12 cellular contexts compared by ENCODE assay signal in the genomic region with DNA sequence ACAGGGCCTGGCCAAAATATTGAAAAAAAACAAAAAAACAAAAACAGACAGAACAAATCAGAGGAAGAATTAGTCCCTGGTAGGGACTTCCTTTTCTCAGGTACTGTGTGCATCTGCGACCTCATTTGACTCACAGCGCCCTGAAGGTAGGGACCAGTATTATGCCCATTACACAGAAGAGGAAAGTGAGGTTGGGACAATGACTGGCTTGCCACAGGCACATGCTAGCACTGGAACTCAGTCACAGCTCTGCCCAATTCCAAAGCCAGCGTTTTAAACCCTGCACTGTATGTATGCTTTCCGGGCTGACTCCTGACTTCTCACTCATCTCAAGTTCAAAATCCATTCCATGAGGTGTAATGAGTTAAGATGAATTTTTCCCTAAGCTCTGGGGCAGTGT. TPM values are rescaled to one million over a fixed set of nuclear protein-coding genes. Genes with fewer than 3 reads are reported as not detected.
"Had no signal": no experiment of that assay in that cellular context is flagged by ENCODE, and none has a peak within 500 bp of the region (broad histone marks: within the 10 kb centered on the region; RNA-seq: fewer than 3 reads in every experiment).

No MANE protein-coding gene starts in this region.

- H3K4me3 ChIP-seq: GM23248, GM23338, HAP-1 had no signal

- FAIRE-seq: H1, H54 had no signal

- ATAC-seq: GM23338, HCT116 had no signal

- H3K9me3 ChIP-seq: HAP-1 had no signal

- DNase-seq: GM23248, GOT3, H7, H9, HCEC 1CT, HFFc6 had no signal

- H2AFZ ChIP-seq: GM23248, GM23338 had no signal

- H3K36me3 ChIP-seq: HAP-1 had no signal

- H3K27ac ChIP-seq: GM23248 had no signal

- H3K4me1 ChIP-seq: HAP-1 had no signal

- H3K4me2 ChIP-seq: GM23338 had no signal

- H3K9ac ChIP-seq: GM23248 had no signal

RNA-seq across cellular contexts. Expression of a gene that starts 3.3 kb away (rescaled TPM):
- total RNA-seq: H4, H7, HFFc6 had no signal

RNA-seq across cellular contexts. Expression of a gene that starts 30.3 kb away (rescaled TPM):
- total RNA-seq: GM23248, GM23338, H1, H4, H7, H9, HFFc6 had no signal
- polyA plus RNA-seq: GM23248, GM23338, H1 had no signal

RNA-seq across cellular contexts. Expression of a gene that starts 44.4 kb away (rescaled TPM):
- total RNA-seq: GM23248, H4, HFFc6 had no signal
- polyA plus RNA-seq: GM23248 had no signal
